In the genomic region with DNA sequence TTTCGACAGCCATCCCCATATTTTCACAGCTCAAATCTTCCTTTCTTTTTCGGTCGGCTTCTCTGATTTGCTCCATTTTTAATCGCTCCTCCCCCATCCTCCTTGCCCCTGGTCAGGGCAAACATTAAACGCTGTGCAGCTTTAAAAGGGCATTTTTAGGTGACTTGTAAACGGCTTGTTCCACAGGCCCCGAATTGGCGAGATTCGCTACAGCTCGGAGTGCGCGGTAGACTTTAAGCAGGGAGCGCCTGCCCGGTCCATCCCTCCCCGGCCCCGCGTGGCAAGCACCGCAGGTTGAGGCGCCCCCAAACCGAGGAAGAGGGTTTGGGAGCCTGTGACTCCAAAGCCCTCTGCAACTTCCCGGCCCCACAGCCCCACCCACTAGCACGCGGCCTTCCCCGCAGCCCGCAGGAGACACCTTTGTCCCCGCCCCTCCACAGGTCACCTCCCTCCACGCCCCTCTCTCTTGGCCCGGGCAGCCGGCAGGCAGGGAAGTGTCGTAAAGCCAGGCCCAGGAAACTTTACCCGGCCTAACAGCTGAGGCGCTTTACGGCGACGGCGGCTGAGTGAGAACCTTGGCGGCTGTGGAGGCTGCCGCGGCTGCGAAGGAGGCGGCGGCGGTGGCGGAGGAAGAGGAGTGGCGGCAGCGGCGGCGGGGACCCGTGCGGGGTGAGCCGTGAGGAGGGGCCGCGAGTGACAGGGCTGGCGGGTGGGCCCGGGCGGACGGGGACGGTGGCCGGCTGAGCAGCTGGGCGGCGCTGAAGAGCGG, we compare ENCODE assay signal across 8 cellular contexts. TPM values are rescaled to one million over a fixed set of nuclear protein-coding genes. Genes with fewer than 3 reads are reported as not detected.
DNase-seq lines count a peak whose midpoint lies in the region; ATAC-seq and TF ChIP-seq lines count a peak whose summit lies in the region.

A gene (plus strand): TSS at position 550 of the 769 bp plus-strand sequence. CDS start 372 bp downstream, outside the sequence.

- H3K9me3 ChIP-seq in prostate gland = no peaks in the 10 kb centered on the region

- peak within 1 kb of the TSS; percentile 90 to 92 for H3K27ac ChIP-seq in prostate gland

- under 1% methylated on average over 47 of the region's 62 CpGs for WGBS in prostate gland

- no peaks in the 10 kb centered on the region for H3K36me3 ChIP-seq in prostate gland

- ATAC-seq in HG02870 (IDR thresholded peaks at IDR 0.05; ENCODE audit: unreplicated experiment) (peak; percentile 81), left ventricle myocardium superior (peak; percentile 98)

- DNase-seq in NCI-H146 (lab: John Stamatoyannopoulos, UW) = peak; percentile 93
- DNase-seq in amniotic stem cell (lab: John Stamatoyannopoulos, UW) = peak; percentile 80
- peak; percentile 95 for DNase-seq in left ventricle myocardium superior
- peak; percentile 90 for DNase-seq in prostate gland (ENCODE audit: low spot score)
- DNase-seq in ureter (ENCODE audit: low spot score) = peak; percentile 94

- intact Hi-C loops in T-helper 1 cell treated with Interleukin-12 subunit alpha and Interleukin-12 subunit beta and Interleukin-4 antibody, amounts not matched to agents 30 ng/mL and 1 ng/mL, for 36 hours (cut with micrococcal nuclease) = loop anchor here (1.0 to 5.0 kb wide), 11 partner anchors 13 to 1809 kb away; a partner anchor contains a TSS
- intact Hi-C loops in left ventricle myocardium superior (cut with micrococcal nuclease) = no loop called here
- intact Hi-C loops in prostate gland (cut with DNase I) = no loop called here

- peak within 1 kb of the TSS; percentile 84 to 89 for H3K4me3 ChIP-seq in prostate gland

- TF ChIP-seq POLR2A in GM15510 (IDR thresholded peaks at IDR 0.05; ENCODE audit: borderline replicate concordance, extremely low read depth, insufficient read length) = peak; percentile 72
- peak; percentile 65 for TF ChIP-seq POLR2A in prostate gland (IDR thresholded peaks at IDR 0.05)

- no peaks in the 10 kb centered on the region for H3K27me3 ChIP-seq in prostate gland (replicated peaks; ENCODE audit: insufficient read depth)

- peak in 1 of 4 experiments; percentile 12 for TF ChIP-seq CTCF in prostate gland (IDR thresholded peaks at IDR 0.05)

- H3K4me1 ChIP-seq in prostate gland (replicated peaks) = no peaks in the 10 kb centered on the region

RNA-seq across cellular contexts. Expression of the gene that starts here (rescaled TPM):
- 18.1 and 18.4 TPM in 2 replicates for total RNA-seq in T-helper 1 cell treated with Interleukin-12 subunit alpha and Interleukin-12 subunit beta and Interleukin-4 antibody, amounts not matched to agents 30 ng/mL and 1 ng/mL, for 36 hours
- total RNA-seq in left ventricle myocardium superior = 25.8 TPM
- 10 to 100 TPM; 13.7 to 27.5 TPM for total RNA-seq in prostate gland
- 18.7 TPM for total RNA-seq in ureter

Comparison
In these comparisons a context has a peak if more than half of its experiments do, and no peak if none do; other contexts are left out.
1. Peak in every context shown above with its lines: DNase-seq, ATAC-seq, H3K4me3 ChIP-seq and H3K27ac ChIP-seq.